8 cellular contexts compared by ENCODE assay signal in the genomic region with DNA sequence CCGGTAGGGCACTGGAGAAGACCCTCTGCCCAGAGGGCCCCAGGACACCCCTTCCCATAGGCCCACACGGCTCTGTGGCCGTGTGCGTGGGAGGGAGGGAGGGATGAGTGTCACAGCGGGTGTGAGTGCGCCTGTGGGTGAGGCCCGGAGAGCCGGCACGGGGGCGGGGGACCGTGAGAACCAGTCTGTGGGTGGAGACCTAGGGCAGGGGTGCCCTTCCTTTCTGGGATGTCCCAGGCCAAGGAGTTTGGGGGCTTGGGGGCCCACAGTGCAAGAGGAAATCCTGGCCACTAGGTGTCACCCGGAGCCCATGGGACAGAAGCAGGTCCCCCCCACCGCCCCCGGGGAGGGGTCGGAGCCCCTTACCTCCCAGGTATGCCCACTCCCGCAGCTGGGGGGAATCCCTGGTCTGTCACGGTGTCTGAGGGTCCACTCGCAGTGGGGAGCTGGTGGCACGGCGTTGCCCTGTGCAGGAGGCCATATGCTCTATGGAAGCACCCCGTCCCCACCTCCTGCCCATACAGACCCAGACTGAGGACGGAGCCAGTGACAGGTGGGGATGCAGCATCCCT. TPM values are rescaled to one million over a fixed set of nuclear protein-coding genes. Genes with fewer than 3 reads are reported as not detected.
DNase-seq lines count a peak whose midpoint lies in the region; ATAC-seq and TF ChIP-seq lines count a peak whose summit lies in the region.

No MANE protein-coding gene starts in this region.

- no peak overlapping the region for H4K8ac ChIP-seq in trophoblast cell (ENCODE audit: low read depth, low read length)

- intact Hi-C loops in PC-9 (cut with micrococcal nuclease; ENCODE audit: unreplicated experiment) = loop anchor here (1.0 to 2.0 kb wide), 3 partner anchors 61 to 165 kb away; a partner anchor contains a TSS

- DNase-seq in PC-9 = no peak
- DNase-seq in epithelial cell of esophagus (ENCODE audit: low read depth) = peak; percentile 52
- DNase-seq in trophoblast cell = peak in 1 of 2 donors; percentile 8
- DNase-seq in KG1 (lab: John Stamatoyannopoulos, UW) = no peak

- no peak overlapping the region for H3K4ac ChIP-seq in trophoblast cell (ENCODE audit: low read depth, low read length)

- TF ChIP-seq CTCF in GM12872 (IDR thresholded peaks at IDR 0.05; ENCODE audit: insufficient read depth, low read depth, low read length) = peak; percentile 66
- peak; percentile 72 for TF ChIP-seq CTCF in PC-9 (conservative IDR thresholded peaks at IDR 0.05)
- TF ChIP-seq CTCF in epithelial cell of esophagus (IDR thresholded peaks at IDR 0.05; ENCODE audit: insufficient read depth, low read depth, low read length, missing control alignments) = peak; percentile 63

- BruUV-seq in PC-9 (replicated peaks; lab: Mats Ljungman, UMichigan) = no TSS peak

- H2AFZ ChIP-seq in PC-9 (no peak overlapping the region), trophoblast cell (ENCODE audit: insufficient read depth, low read length, poor library complexity) (no peak overlapping the region)

- no peak overlapping the region for H3K14ac ChIP-seq in trophoblast cell (ENCODE audit: low read length)

- H3K9me2 ChIP-seq in PC-9 (ENCODE audit: insufficient read depth) = no peaks in the 10 kb centered on the region

- no peaks in the 10 kb centered on the region for H3K79me1 ChIP-seq in trophoblast cell (ENCODE audit: low read length)

- no peak overlapping the region for H3K4me2 ChIP-seq in PC-9
- H3K4me2 ChIP-seq in trophoblast cell (ENCODE audit: low read length) = no peak overlapping the region

- H3K9me3 ChIP-seq in PC-9 (ENCODE audit: insufficient read depth, low read depth) = no peaks in the 10 kb centered on the region
- H3K9me3 ChIP-seq in trophoblast cell (ENCODE audit: insufficient read depth, low read depth, low read length) = peaks cover 5% of the 10 kb centered on the region

- no peak overlapping the region for H3K9ac ChIP-seq in trophoblast cell (ENCODE audit: low read length)

- H3K36me3 ChIP-seq in PC-9 (ENCODE audit: low read depth) (no peaks in the 10 kb centered on the region), trophoblast cell (ENCODE audit: control insufficient read depth in 1 of 2, insufficient read depth in 2 of 2, low read length in 2 of 2) (no peaks in the 10 kb centered on the region)

- no CpG with 5 or more reads among the region's 22 CpGs for whole genome bisulfite sequencing in trophoblast cell (ENCODE audit: extremely low coverage, insufficient coverage, insufficient read length)

- H3K23ac ChIP-seq in trophoblast cell (ENCODE audit: low read length) = no peak overlapping the region

- H2AK5ac ChIP-seq in trophoblast cell (ENCODE audit: low read length) = peak overlapping the region; percentile 27

- POLR2A ChIA-PET in PC-9 (lab: Charles Lee; ENCODE audit: unreplicated experiment) = no interaction called here

- ATAC-seq in HG03460 (IDR thresholded peaks at IDR 0.05; ENCODE audit: unreplicated experiment) = no peak
- ATAC-seq in GM21723 (IDR thresholded peaks at IDR 0.05; ENCODE audit: unreplicated experiment) = no peak
- ATAC-seq in HG02623 (IDR thresholded peaks at IDR 0.05; ENCODE audit: unreplicated experiment) = no peak

- H3K4me1 ChIP-seq in PC-9 (replicated peaks; ENCODE audit: insufficient read depth) = no peaks in the 10 kb centered on the region
- H3K4me1 ChIP-seq in trophoblast cell (ENCODE audit: control insufficient read depth in 1 of 2, insufficient read depth in 2 of 2, low read length in 2 of 2) = no peaks in the 10 kb centered on the region

- H2BK5ac ChIP-seq in trophoblast cell (ENCODE audit: low read depth, low read length, poor library complexity) = no peak overlapping the region

- no peak overlapping the region for H2BK12ac ChIP-seq in trophoblast cell (ENCODE audit: low read length)

- no peak overlapping the region for H2BK120ac ChIP-seq in trophoblast cell (ENCODE audit: insufficient read depth, low read length, poor library complexity)

- H3K18ac ChIP-seq in trophoblast cell (ENCODE audit: low read length) = peak overlapping the region; percentile 47

- no peak overlapping the region for H3K4me3 ChIP-seq in PC-9
- no peak overlapping the region for H3K4me3 ChIP-seq in epithelial cell of esophagus (ENCODE audit: low read length)
- H3K4me3 ChIP-seq in trophoblast cell (ENCODE audit: low read depth, low read length) = no peak overlapping the region

- CTCF ChIA-PET in PC-9 (lab: Charles Lee) = interaction anchor here (0.6 kb wide), 1 partner anchor 45 kb away, joined by 8 read pairs; no protein-coding TSS in a partner anchor

- H3K79me2 ChIP-seq in PC-9 (ENCODE audit: low read depth) (no peaks in the 10 kb centered on the region), trophoblast cell (ENCODE audit: control insufficient read depth, insufficient read depth, low read length, poor library complexity) (no peaks in the 10 kb centered on the region)

- no peak overlapping the region for H4K91ac ChIP-seq in trophoblast cell (ENCODE audit: low read depth, low read length)

- H4K12ac ChIP-seq in trophoblast cell (ENCODE audit: low read depth, low read length) = no peak overlapping the region

- H4K20me1 ChIP-seq in PC-9 (ENCODE audit: insufficient read depth) = no peaks in the 10 kb centered on the region

- no peaks in the 10 kb centered on the region for H3F3A ChIP-seq in PC-9 (ENCODE audit: insufficient read depth, low read depth)

- H3K27ac ChIP-seq in PC-9 (no peak overlapping the region), trophoblast cell (ENCODE audit: low read depth, low read length) (no peak overlapping the region)

- no peaks in the 10 kb centered on the region for H3K27me3 ChIP-seq in PC-9 (ENCODE audit: insufficient read depth, low read depth)
- no peaks in the 10 kb centered on the region for H3K27me3 ChIP-seq in trophoblast cell (ENCODE audit: insufficient read depth, low read length)

RNA-seq across cellular contexts. Expression of a gene that starts 16.0 kb away (rescaled TPM):
- not detected in 2 replicates for total RNA-seq in PC-9 (2021)
- 0.81 and 0.99 TPM in 2 replicates for polyA plus RNA-seq in trophoblast cell (2013)

RNA-seq across cellular contexts. Expression of a gene that starts 47.5 kb away (rescaled TPM):
- 2.3 and 3.0 TPM in 2 replicates for total RNA-seq in PC-9 (2021)
- polyA plus RNA-seq in trophoblast cell (2013) = 6.9 and 8.1 TPM in 2 replicates
